ENCODE assay signal across 8 cellular contexts in the genomic region with DNA sequence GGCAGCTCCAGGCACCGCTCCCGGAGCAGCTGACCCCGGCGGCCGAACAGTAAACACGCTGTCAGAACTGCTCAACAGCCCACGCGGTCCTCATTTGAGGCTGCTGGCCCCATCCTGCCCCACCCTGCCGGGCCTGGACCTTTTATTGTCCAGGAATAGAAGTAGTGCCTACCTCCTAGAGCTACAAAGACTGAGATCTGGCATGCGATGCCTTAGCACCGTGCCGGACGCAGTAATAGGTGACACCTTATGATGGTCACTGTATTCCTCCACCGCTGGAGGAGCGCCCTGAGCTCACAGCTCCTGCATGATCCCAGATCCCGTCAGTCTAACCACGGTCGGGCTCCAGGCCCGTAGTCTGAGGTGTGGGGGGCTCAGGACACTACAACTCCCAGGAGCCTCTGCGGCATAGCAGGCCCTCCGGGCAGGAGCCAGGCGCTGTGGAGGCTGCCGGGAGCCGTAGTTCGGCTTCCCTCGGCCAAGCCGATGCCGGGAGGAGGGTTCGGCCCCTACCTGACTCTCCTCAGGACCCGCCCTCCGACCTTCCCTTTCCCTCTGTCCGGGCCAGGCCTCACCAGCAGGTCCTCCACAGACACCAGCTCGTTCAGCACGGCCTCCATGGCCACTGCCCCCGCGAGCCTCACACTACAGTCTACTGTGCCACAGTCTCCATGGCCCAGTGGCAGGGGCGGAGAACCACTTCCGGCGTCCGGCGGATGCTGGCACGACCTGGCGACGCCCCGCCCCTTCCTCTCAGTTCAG. TPM values are rescaled to one million over a fixed set of nuclear protein-coding genes. Genes with fewer than 3 reads are reported as not detected.
DNase-seq lines count a peak whose midpoint lies in the region; ATAC-seq and TF ChIP-seq lines count a peak whose summit lies in the region.

A gene (minus strand): TSS at position 697 of the 762 bp plus-strand sequence. CDS start 77 bp downstream, at position 620.

- H3K79me2 ChIP-seq in GM23248 (ENCODE audit: insufficient read depth) = peaks cover 81% of the 10 kb centered on the region
- H3K79me2 ChIP-seq in fibroblast of lung (ENCODE audit: control insufficient read depth, insufficient read depth, low read length) = peaks cover 24% of the 10 kb centered on the region

- TF ChIP-seq CTCF in fibroblast of lung (conservative IDR thresholded peaks at IDR 0.05 in 1 of 2, IDR thresholded peaks at IDR 0.05 in 1 of 2; ENCODE audit: low read depth in 1 of 2, low read length in 2 of 2) = peak; percentile 76 to 81
- TF ChIP-seq CTCF in natural killer cell (IDR thresholded peaks at IDR 0.05) = peak; percentile 55

- DNase-seq in EH (ENCODE audit: low read depth) (peak; percentile 91), GM23248 (peak; percentile 98), Kasumi-1 (lab: John Stamatoyannopoulos, UW) (peak; percentile 92 to 93), RPMI7951 (ENCODE audit: low read depth) (peak; percentile 89), fibroblast of lung (ENCODE audit: low read depth in 2 of 2) (peak; percentile 87 to 88), natural killer cell (peak; percentile 94)
- peak; percentile 83 to 88 for DNase-seq in activated T-helper 1 cell treated with anti-CD3 and anti-CD28 coated beads, Interleukin-2, amount 50 U/mL, for 16 hours (ENCODE audit: low read depth in 1 of 2, low spot score in 1 of 2)
- peak; percentile 93 for DNase-seq in stimulated activated naive CD4-positive, alpha-beta T cell treated with Interleukin-2 at 50 U/mL for 16 hours (lab: John Stamatoyannopoulos, UW)

- H3K4me3 Mint-ChIP-seq in natural killer cell = peak within 1 kb of the TSS; percentile 98

- intact Hi-C loops in natural killer cell (cut with micrococcal nuclease) = loop anchor here (1.0 to 2.0 kb wide), 4 partner anchors 8 to 100 kb away; a partner anchor contains a TSS

- H3K27ac ChIP-seq in GM23248 = peak within 1 kb of the TSS; percentile 87
- H3K27ac ChIP-seq in fibroblast of lung (ENCODE audit: insufficient read depth, low read length) = peak within 1 kb of the TSS; percentile 85

- H3K36me3 Mint-ChIP-seq in natural killer cell = no peaks in the 10 kb centered on the region

- H3K4me2 ChIP-seq in GM23248 (ENCODE audit: unreplicated experiment) (peak within 1 kb of the TSS; percentile 94), fibroblast of lung (ENCODE audit: extremely low read depth, insufficient read depth, low read length) (peak within 1 kb of the TSS; percentile 88)

- no peaks in the 10 kb centered on the region for H3K9me2 ChIP-seq in GM23248 (ENCODE audit: insufficient read depth)

- H3K9ac ChIP-seq in GM23248 (peak within 1 kb of the TSS; percentile 87), fibroblast of lung (ENCODE audit: insufficient read depth, low read length) (peak within 1 kb of the TSS; percentile 71)

- 1% methylated on average over 44 to 45 of the region's 45 CpGs for WGBS in GM23248 (ENCODE audit: low coverage in 1 of 2, low lambda C conversion rate in 2 of 2, missing lambda C conversion rate in 2 of 2), 2 experiments

- peak within 1 kb of the TSS; percentile 94 for H3K4me3 ChIP-seq in GM23248
- H3K4me3 ChIP-seq in fibroblast of lung (replicated peaks in 1 of 4; ENCODE audit: control extremely low read depth in 1 of 4, insufficient read depth in 1 of 4, low read depth in 3 of 4, low read length in 4 of 4) = peak within 1 kb of the TSS; percentile 78 to 92 (median 86)

- H4K20me1 ChIP-seq in GM23248 (ENCODE audit: insufficient read depth) (no peaks in the 10 kb centered on the region), fibroblast of lung (ENCODE audit: control insufficient read depth, extremely low read depth, insufficient read depth, low read length) (no peaks in the 10 kb centered on the region)

- H3F3A ChIP-seq in GM23248 (ENCODE audit: insufficient read depth) = peaks cover 15% of the 10 kb centered on the region

- peaks cover 22 to 33% of the 10 kb centered on the region in 2 donors for H3K4me1 Mint-ChIP-seq in natural killer cell

- H3K4me1 ChIP-seq in GM23248 (ENCODE audit: insufficient read depth) (peaks cover 10% of the 10 kb centered on the region), fibroblast of lung (ENCODE audit: control insufficient read depth, extremely low read depth, insufficient read depth, low read length) (peaks cover 4% of the 10 kb centered on the region)

- no peaks in the 10 kb centered on the region for H3K27me3 Mint-ChIP-seq in natural killer cell (ENCODE audit: low read depth in 2 of 2)

- H3K9me3 ChIP-seq in GM23248 (ENCODE audit: low read depth) = no peaks in the 10 kb centered on the region
- H3K9me3 ChIP-seq in fibroblast of lung (ENCODE audit: control insufficient read depth, insufficient read depth, low read depth, low read length) = no peaks in the 10 kb centered on the region

- in situ Hi-C loops in GM23248 (cut with MboI) = no loop called here

- H2AFZ ChIP-seq in GM23248 (peak within 1 kb of the TSS; percentile 84), fibroblast of lung (ENCODE audit: low read length) (peak within 1 kb of the TSS; percentile 93)

- H3K36me3 ChIP-seq in GM23248 (ENCODE audit: low read depth) (no peaks in the 10 kb centered on the region), fibroblast of lung (ENCODE audit: control insufficient read depth, insufficient read depth, low read length) (peaks cover 5% of the 10 kb centered on the region)

- H3K27ac Mint-ChIP-seq in natural killer cell = peak within 1 kb of the TSS; percentile 95 to 99

- H3K9me3 Mint-ChIP-seq in natural killer cell = no peaks in the 10 kb centered on the region

- H3K27me3 ChIP-seq in GM23248 (replicated peaks; ENCODE audit: insufficient read depth) (no peaks in the 10 kb centered on the region), fibroblast of lung (ENCODE audit: control insufficient read depth, insufficient read depth, low read length) (no peaks in the 10 kb centered on the region)

- ATAC-seq in natural killer cell = peak; percentile 92 to 98 (median 93)

RNA-seq across cellular contexts. Expression of the gene that starts here (rescaled TPM):
- 169 and 193 TPM in 2 replicates for total RNA-seq in GM23248 (2014; rRNA removed; shearing (Covaris generic))
- polyA plus RNA-seq in GM23248 (2016; fragmentation: Nextera tagmentation; extraction: Ambion mirVana) = 235 and 237 TPM in 2 replicates
- total RNA-seq in RPMI7951 (2014; rRNA removed; shearing (Covaris generic)) = 239 and 343 TPM in 2 replicates
- total RNA-seq in fibroblast of lung = 148 and 169 TPM in 2 replicates
- 297 and 347 TPM in 2 replicates for polyA plus RNA-seq in fibroblast of lung
- 244 and 265 TPM in 2 replicates for polyA plus RNA-seq in fibroblast of lung (2012)
- 104 and 125 TPM in 2 replicates for polyA minus RNA-seq in fibroblast of lung (ENCODE audit: low replicate concordance)
- total RNA-seq in natural killer cell = 100 to 1,000 TPM in 2 of 3 donors, 10 to 100 TPM in 1; 99.9 to 119 (median 105) TPM

Comparison
In these comparisons a context has a peak if more than half of its experiments do, and no peak if none do; other contexts are left out.
1. Peak in every context shown above with its lines: DNase-seq, ATAC-seq, H3K4me3 ChIP-seq and H3K27ac ChIP-seq.